21 cellular contexts compared by ENCODE assay signal in genomic region chr4:7949759-7950158, GRCh38. TPM values are rescaled to one million over a fixed set of nuclear protein-coding genes. Genes with fewer than 3 reads are reported as not detected.
DNase-seq lines count a peak whose midpoint lies in the region; ATAC-seq, FAIRE-seq and TF ChIP-seq lines count a peak whose summit lies in the region.
"Had no signal": no experiment of that assay in that cellular context is flagged by ENCODE, and none has a peak within 500 bp of the region (broad histone marks: within the 10 kb centered on the region; RNA-seq: fewer than 3 reads in every experiment).

No MANE protein-coding gene starts in this region.

- peaks cover 9% of the 10 kb centered on the region for H3K4me1 ChIP-seq in Panc1 (ENCODE audit: control insufficient read depth, insufficient read depth, low read length)
- H3K4me1 ChIP-seq in small intestine (ENCODE audit: control insufficient read depth in 2 of 2, insufficient read depth in 1 of 2, low read depth in 1 of 2, low read length in 1 of 2) = peaks cover 0 to 2% of the 10 kb centered on the region in 2 donors
- H3K4me1 ChIP-seq in sigmoid colon = peaks cover 0 to 19% (median 16%) of the 10 kb centered on the region in 4 donors
- H3K4me1 ChIP-seq: HAP-1 had no signal

- H3K4me3 Mint-ChIP-seq in activated T-helper 17 cell treated with anti-CD3 and anti-CD28 coated beads, Interleukin-2, amount 50 U/mL, for 72 hours = no peak overlapping the region
- H3K4me3 Mint-ChIP-seq in mesothelial cell of epicardium = no peak overlapping the region
- H3K4me3 Mint-ChIP-seq: CD4-positive, CD25-positive, alpha-beta regulatory T cell had no signal

- peak overlapping the region; percentile 75 for H3K27ac ChIP-seq in Panc1 (ENCODE audit: low read length)
- H3K27ac ChIP-seq in small intestine (ENCODE audit: low read depth in 1 of 2, low read length in 1 of 2) = peak overlapping the region in 1 of 2 donors; percentile 39
- no peak overlapping the region for H3K27ac ChIP-seq in sigmoid colon
- H3K27ac ChIP-seq: KMS-11 had no signal

- H3K36me3 Mint-ChIP-seq in activated T-helper 17 cell treated with anti-CD3 and anti-CD28 coated beads, Interleukin-2, amount 50 U/mL, for 72 hours (ENCODE audit: low read depth) = no peaks in the 10 kb centered on the region
- H3K36me3 Mint-ChIP-seq in mesothelial cell of epicardium = peaks cover 10% of the 10 kb centered on the region

- TF ChIP-seq CTCF in Panc1 (IDR thresholded peaks at IDR 0.05) = no peak
- no peak for TF ChIP-seq CTCF in mesothelial cell of epicardium (IDR thresholded peaks at IDR 0.05; ENCODE audit: unreplicated experiment)
- TF ChIP-seq CTCF in sigmoid colon (IDR thresholded peaks at IDR 0.05) = no peak
- no peak for TF ChIP-seq CTCF in foreskin fibroblast (IDR thresholded peaks at IDR 0.05; ENCODE audit: low read depth, low read length)

- H3K4me3 ChIP-seq in Panc1 (ENCODE audit: low read depth in 2 of 2, low read length in 2 of 2) (no peak overlapping the region), small intestine (ENCODE audit: low read depth in 1 of 2, low read length in 2 of 2) (no peak overlapping the region), sigmoid colon (no peak overlapping the region), foreskin fibroblast (ENCODE audit: low read depth in 1 of 2, low read length in 2 of 2) (no peak overlapping the region)
- H3K4me3 ChIP-seq: HAP-1 had no signal

- H3K36me3 ChIP-seq in Panc1 (ENCODE audit: control insufficient read depth, insufficient read depth, low read length) (no peaks in the 10 kb centered on the region), small intestine (ENCODE audit: control insufficient read depth in 2 of 2, insufficient read depth in 2 of 2, low read length in 2 of 2) (no peaks in the 10 kb centered on the region), sigmoid colon (no peaks in the 10 kb centered on the region)
- H3K36me3 ChIP-seq: HAP-1 had no signal

- CTCF ChIA-PET in Panc1 (lab: Charles Lee) = no interaction called here

- TF ChIP-seq POLR2A in sigmoid colon (IDR thresholded peaks at IDR 0.05) = no peak

- ATAC-seq in Panc1 = no peak
- ATAC-seq in activated T-helper 17 cell treated with anti-CD3 and anti-CD28 coated beads, Interleukin-2, amount 50 U/mL, for 72 hours (replicated peaks) = no peak

- in situ Hi-C loops in Panc1 (cut with HindIII; ENCODE audit: low pct_unique_long_range_greater_than_20kb, low sequenced_read_pairs) = no loop called here

- peaks cover 4% of the 10 kb centered on the region for H3K9me3 Mint-ChIP-seq in activated T-helper 17 cell treated with anti-CD3 and anti-CD28 coated beads, Interleukin-2, amount 50 U/mL, for 72 hours
- H3K9me3 Mint-ChIP-seq in mesothelial cell of epicardium = peaks cover 18% of the 10 kb centered on the region

- FAIRE-seq in small intestine (lab: Jason Lieb, UNC) = no peak

- H3K27me3 ChIP-seq in Panc1 (ENCODE audit: control insufficient read depth, insufficient read depth, low read length) (no peaks in the 10 kb centered on the region), small intestine (ENCODE audit: control insufficient read depth in 2 of 2, insufficient read depth in 2 of 2, low read length in 2 of 2) (no peaks in the 10 kb centered on the region), sigmoid colon (no peaks in the 10 kb centered on the region)

- TF ChIP-seq EP300 in sigmoid colon (IDR thresholded peaks at IDR 0.05) = no peak

- peak overlapping the region; percentile 70 for H3K27ac Mint-ChIP-seq in activated T-helper 17 cell treated with anti-CD3 and anti-CD28 coated beads, Interleukin-2, amount 50 U/mL, for 72 hours
- peak overlapping the region; percentile 55 for H3K27ac Mint-ChIP-seq in mesothelial cell of epicardium
- H3K27ac Mint-ChIP-seq: CD4-positive, CD25-positive, alpha-beta regulatory T cell had no signal

- peaks cover 12% of the 10 kb centered on the region for H3K4me1 Mint-ChIP-seq in activated T-helper 17 cell treated with anti-CD3 and anti-CD28 coated beads, Interleukin-2, amount 50 U/mL, for 72 hours
- H3K4me1 Mint-ChIP-seq in mesothelial cell of epicardium = peaks cover 30% of the 10 kb centered on the region

- 37 to 61% (median 39%) methylated on average over 4 of the region's 4 CpGs for WGBS in small intestine, 3 donors
- 65 to 69% methylated on average over 4 of the region's 4 CpGs for WGBS in sigmoid colon, 2 donors

- peaks cover 6% of the 10 kb centered on the region for H3K27me3 Mint-ChIP-seq in activated T-helper 17 cell treated with anti-CD3 and anti-CD28 coated beads, Interleukin-2, amount 50 U/mL, for 72 hours
- H3K27me3 Mint-ChIP-seq in mesothelial cell of epicardium (ENCODE audit: low read depth) = no peaks in the 10 kb centered on the region
- H3K27me3 Mint-ChIP-seq: CD4-positive, CD25-positive, alpha-beta regulatory T cell had no signal

- no TSS peak for BruUV-seq in Panc1 (replicated peaks; lab: Mats Ljungman, UMichigan)

- POLR2A ChIA-PET in Panc1 (lab: Charles Lee) = no interaction called here

- DNase-seq in Panc1 (ENCODE audit: low read depth, low spot score) (no peak), mesothelial cell of epicardium (ENCODE audit: low spot score in 2 of 2, unreplicated experiment in 2 of 2) (no peak), small intestine (peak; percentile 38), NCI-H187 (lab: John Stamatoyannopoulos, UW) (no peak), sigmoid colon (no peak), foreskin fibroblast (no peak)
- DNase-seq in stimulated activated CD8-positive, alpha-beta memory T cell treated with anti-CD3 and anti-CD28 coated beads, Interleukin-4, amount 100 ng/mL, for 48 hours = no peak
- DNase-seq: CD4-positive, CD25-positive, alpha-beta regulatory T cell; COR-L47; DMS 273 treated with DMSO at 0.1 percent for 48 hours; DMS79 treated with DMSO at 0.1 percent for 48 hours; NCI-H1105 treated with DMSO at 0.1 percent for 48 hours; NCI-H2081 treated with DMSO at 0.1 percent for 48 hours; NCI-H2171 treated with DMSO at 0.1 percent for 48 hours; NCI-H524 treated with DMSO at 0.1 percent for 48 hours; NCI-H82; Right ventricle myocardium superior had no signal

- no peaks in the 10 kb centered on the region; the same call in 1 of the 2 replicates for H3K9me3 ChIP-seq in Panc1 (ENCODE audit: control insufficient read depth, insufficient read depth, low read depth, low read length)
- H3K9me3 ChIP-seq in small intestine (ENCODE audit: control insufficient read depth, low read depth) = peaks cover 2% of the 10 kb centered on the region
- H3K9me3 ChIP-seq in sigmoid colon = peaks cover 0 to 2% (median 0%) of the 10 kb centered on the region in 4 donors
- H3K9me3 ChIP-seq: HAP-1 had no signal

- intact Hi-C loops in Panc1 (cut with micrococcal nuclease; ENCODE audit: unreplicated experiment) = no loop called here
- intact Hi-C loops in sigmoid colon (cut with DNase I) = no loop called here

RNA-seq across cellular contexts. Expression of gene AFAP1, which starts 10.1 kb away (rescaled TPM):
- total RNA-seq in Panc1 (2021; ENCODE audit: unreplicated experiment) (94.7 TPM), mesothelial cell of epicardium (75.4 to 82.4 TPM (median 79.1 TPM) in 3 replicates), sigmoid colon (10 to 100 TPM; 24.0 to 51.3 (median 38.2) TPM)
- 90.7 TPM for polyA plus RNA-seq in Panc1 (2012; ENCODE audit: insufficient read length)
- 10 to 100 TPM; 20.1 to 29.8 TPM for total RNA-seq in activated T-helper 17 cell treated with anti-CD3 and anti-CD28 coated beads, Interleukin-2, amount 50 U/mL, for 72 hours
- polyA plus RNA-seq in small intestine (1 to 10 TPM; 2.2 to 9.6 (median 3.8) TPM), sigmoid colon (10 to 100 TPM in 1 of 3 donors, 1 to 10 TPM in 2; 7.6 to 14.5 (median 9.6) TPM)
- total RNA-seq: OCI-LY7 had no signal
